In the genomic region with DNA sequence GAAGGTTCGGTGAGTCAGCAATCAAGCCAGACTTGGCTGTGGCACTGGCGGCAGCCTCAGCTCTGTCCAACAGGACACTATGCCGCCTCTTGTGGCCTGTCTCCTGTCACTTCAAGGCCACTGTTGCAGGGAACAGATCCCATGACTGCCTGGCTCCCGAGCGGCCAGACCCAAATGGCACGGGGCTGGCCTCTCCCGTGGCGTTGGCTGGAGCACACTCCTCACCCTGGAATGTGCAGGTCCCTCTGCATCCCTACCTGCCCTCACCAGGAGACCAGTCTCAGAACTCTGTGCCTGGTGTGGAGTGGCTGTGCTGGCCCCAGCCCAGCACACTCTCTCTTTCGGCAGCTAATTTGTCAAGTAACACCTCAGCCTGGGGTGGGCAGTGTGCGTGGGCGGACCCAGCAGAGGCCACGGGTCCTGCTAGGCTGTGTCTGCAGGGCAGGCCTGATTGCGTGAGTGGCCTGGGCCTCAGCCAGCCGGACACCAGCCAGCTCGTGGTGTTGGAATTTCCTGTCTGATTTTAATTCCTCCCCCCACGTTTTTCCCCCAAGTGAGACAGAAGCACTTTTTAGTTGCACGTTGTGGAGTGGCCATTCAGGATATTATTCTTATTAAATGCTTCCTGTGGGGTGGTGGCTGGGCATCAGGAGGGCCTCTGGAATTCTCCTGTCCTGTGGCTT, we compare ENCODE assay signal across 1 cellular context.
TF ChIP-seq lines count a peak whose summit lies in the region.

No MANE protein-coding gene starts in this region.

TF ChIP-seq in K562, 482 proteins besides CTCF, POLR2A, EP300 and RAD21 (continued from another document and continues in another):
- TF ChIP-seq MYNN (IDR thresholded peaks at IDR 0.05), result no peak
- no peak for TF ChIP-seq MYNN (CRISPR knock-in tag; IDR thresholded peaks at IDR 0.05)
- TF ChIP-seq MEF2D (tag; conservative IDR thresholded peaks at IDR 0.05; ENCODE audit: low read depth), result no peak
- no peak for TF ChIP-seq KLF10 (CRISPR knock-in tag; IDR thresholded peaks at IDR 0.05)
- no peak for TF ChIP-seq ZNF561 (CRISPR knock-in tag; conservative IDR thresholded peaks at IDR 0.05)
- TF ChIP-seq MEIS2 (IDR thresholded peaks at IDR 0.05; ENCODE audit: partially characterized antibody), result peak; percentile 76
- no peak for TF ChIP-seq ZNF121 (CRISPR knock-in tag; conservative IDR thresholded peaks at IDR 0.05)
- no peak for TF ChIP-seq CREB1 (IDR thresholded peaks at IDR 0.05)
- TF ChIP-seq CREB1 (CRISPR knock-in tag; IDR thresholded peaks at IDR 0.05), result no peak
- TF ChIP-seq BRD9 (IDR thresholded peaks at IDR 0.05; ENCODE audit: low read depth, partially characterized antibody), result no peak
- TF ChIP-seq, protein P1, sequence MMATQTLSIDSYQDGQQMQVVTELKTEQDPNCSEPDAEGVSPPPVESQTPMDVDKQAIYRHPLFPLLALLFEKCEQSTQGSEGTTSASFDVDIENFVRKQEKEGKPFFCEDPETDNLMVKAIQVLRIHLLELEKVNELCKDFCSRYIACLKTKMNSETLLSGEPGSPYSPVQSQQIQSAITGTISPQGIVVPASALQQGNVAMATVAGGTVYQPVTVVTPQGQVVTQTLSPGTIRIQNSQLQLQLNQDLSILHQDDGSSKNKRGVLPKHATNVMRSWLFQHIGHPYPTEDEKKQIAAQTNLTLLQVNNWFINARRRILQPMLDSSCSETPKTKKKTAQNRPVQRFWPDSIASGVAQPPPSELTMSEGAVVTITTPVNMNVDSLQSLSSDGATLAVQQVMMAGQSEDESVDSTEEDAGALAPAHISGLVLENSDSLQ (IDR thresholded peaks at IDR 0.05), result peak; percentile 70
- no peak for TF ChIP-seq ZNF778 (CRISPR knock-in tag; IDR thresholded peaks at IDR 0.05)
- TF ChIP-seq, protein P2, sequence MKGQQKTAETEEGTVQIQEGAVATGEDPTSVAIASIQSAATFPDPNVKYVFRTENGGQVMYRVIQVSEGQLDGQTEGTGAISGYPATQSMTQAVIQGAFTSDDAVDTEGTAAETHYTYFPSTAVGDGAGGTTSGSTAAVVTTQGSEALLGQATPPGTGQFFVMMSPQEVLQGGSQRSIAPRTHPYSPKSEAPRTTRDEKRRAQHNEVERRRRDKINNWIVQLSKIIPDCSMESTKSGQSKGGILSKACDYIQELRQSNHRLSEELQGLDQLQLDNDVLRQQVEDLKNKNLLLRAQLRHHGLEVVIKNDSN (CRISPR knock-in tag; IDR thresholded peaks at IDR 0.05), result no peak
- TF ChIP-seq ERF (CRISPR knock-in tag; IDR thresholded peaks at IDR 0.05), result no peak
- TF ChIP-seq BHLHE40 (IDR thresholded peaks at IDR 0.05; ENCODE audit: low read length), result 0 out of 2 replicates have a peak, but pooled peaks have one; percentile 10
- TF ChIP-seq MXI1 (IDR thresholded peaks at IDR 0.05; ENCODE audit: low read depth, low read length), result no peak
- TF ChIP-seq, protein P3, sequence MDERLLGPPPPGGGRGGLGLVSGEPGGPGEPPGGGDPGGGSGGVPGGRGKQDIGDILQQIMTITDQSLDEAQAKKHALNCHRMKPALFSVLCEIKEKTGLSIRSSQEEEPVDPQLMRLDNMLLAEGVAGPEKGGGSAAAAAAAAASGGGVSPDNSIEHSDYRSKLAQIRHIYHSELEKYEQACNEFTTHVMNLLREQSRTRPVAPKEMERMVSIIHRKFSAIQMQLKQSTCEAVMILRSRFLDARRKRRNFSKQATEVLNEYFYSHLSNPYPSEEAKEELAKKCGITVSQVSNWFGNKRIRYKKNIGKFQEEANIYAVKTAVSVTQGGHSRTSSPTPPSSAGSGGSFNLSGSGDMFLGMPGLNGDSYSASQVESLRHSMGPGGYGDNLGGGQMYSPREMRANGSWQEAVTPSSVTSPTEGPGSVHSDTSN (CRISPR knock-in tag; IDR thresholded peaks at IDR 0.05; ENCODE audit: low read depth), result no peak
- TF ChIP-seq, protein P3 (tag; conservative IDR thresholded peaks at IDR 0.05; ENCODE audit: low read depth), result peak; percentile 69
- no peak for TF ChIP-seq NFXL1 (CRISPR knock-in tag; IDR thresholded peaks at IDR 0.05)
- no peak for TF ChIP-seq ZNF175 (CRISPR knock-in tag; IDR thresholded peaks at IDR 0.05; ENCODE audit: low read depth)
- TF ChIP-seq, protein P4, sequence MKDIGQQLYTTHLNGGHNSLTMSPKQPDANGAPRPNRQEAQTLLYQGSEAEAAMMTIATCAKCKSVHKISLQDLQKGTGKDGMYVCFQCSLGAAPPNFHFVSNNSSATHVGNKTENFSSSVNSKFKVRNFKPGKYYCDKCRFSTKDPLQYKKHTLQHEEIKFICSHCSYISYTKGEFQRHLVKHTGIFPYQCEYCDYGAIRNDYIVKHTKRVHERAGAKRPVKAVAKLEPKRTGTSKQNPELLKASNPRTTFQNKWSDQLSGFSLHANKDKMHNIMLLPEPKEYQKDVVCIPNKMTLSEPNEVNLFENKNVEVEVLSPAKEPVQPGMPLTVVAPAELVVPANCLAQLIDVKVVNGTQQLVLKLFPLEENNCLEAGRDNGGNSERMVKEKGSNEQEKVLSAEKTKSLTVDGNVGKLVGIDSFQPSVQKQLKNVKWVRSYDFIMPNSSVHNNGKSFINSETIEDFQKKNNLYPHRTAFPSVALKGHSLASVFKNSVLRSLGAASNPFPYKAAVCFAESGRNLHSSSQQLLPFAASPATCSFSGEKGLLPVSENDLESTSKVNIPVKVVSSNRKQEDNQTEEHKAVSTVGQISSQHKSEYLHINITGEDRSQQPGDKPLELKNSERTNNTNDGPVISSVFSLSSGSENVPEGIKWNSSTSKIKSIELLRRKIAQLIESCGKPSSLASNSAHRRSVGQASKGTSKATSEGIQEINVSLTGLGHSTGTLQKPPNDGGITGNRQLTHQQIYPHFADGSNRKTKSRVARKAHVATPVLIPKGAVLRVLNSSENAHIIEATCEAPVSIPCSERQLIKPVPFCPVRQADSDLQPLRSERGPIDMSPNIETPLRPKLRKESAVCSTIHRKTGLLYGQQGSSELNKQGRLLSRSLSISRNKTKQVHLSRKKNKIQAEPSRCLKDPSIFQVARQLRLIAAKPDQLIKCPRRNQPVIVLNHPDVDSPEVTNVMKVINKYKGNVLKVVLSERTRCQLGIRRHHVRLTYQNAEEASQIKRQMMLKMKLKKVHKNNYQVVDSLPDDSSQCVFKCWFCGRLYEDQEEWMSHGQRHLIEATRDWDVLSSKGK (CRISPR knock-in tag; IDR thresholded peaks at IDR 0.05), result no peak
- TF ChIP-seq HCFC1 (IDR thresholded peaks at IDR 0.05; ENCODE audit: low read depth, low read length), result no peak
- TF ChIP-seq CSDE1 (IDR thresholded peaks at IDR 0.05), result no peak
- no peak for TF ChIP-seq ZBTB17 (CRISPR knock-in tag; IDR thresholded peaks at IDR 0.05)
- no peak for TF ChIP-seq ATF1 (CRISPR knock-in tag; IDR thresholded peaks at IDR 0.05)
- TF ChIP-seq ATF1 (tag; IDR thresholded peaks at IDR 0.05), result 0 out of 2 replicates have a peak, but pooled peaks have one; percentile 20
- TF ChIP-seq, protein P5, sequence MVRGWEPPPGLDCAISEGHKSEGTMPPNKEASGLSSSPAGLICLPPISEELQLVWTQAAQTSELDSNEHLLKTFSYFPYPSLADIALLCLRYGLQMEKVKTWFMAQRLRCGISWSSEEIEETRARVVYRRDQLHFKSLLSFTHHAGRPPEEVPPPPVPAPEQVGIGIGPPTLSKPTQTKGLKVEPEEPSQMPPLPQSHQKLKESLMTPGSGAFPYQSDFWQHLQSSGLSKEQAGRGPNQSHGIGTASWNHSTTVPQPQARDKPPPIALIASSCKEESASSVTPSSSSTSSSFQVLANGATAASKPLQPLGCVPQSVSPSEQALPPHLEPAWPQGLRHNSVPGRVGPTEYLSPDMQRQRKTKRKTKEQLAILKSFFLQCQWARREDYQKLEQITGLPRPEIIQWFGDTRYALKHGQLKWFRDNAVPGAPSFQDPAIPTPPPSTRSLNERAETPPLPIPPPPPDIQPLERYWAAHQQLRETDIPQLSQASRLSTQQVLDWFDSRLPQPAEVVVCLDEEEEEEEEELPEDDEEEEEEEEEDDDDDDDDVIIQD (CRISPR knock-in tag; IDR thresholded peaks at IDR 0.05), result no peak
- no peak; the same call in 1 of the 2 replicates for TF ChIP-seq CC2D1A (IDR thresholded peaks at IDR 0.05)
- TF ChIP-seq, protein P6, sequence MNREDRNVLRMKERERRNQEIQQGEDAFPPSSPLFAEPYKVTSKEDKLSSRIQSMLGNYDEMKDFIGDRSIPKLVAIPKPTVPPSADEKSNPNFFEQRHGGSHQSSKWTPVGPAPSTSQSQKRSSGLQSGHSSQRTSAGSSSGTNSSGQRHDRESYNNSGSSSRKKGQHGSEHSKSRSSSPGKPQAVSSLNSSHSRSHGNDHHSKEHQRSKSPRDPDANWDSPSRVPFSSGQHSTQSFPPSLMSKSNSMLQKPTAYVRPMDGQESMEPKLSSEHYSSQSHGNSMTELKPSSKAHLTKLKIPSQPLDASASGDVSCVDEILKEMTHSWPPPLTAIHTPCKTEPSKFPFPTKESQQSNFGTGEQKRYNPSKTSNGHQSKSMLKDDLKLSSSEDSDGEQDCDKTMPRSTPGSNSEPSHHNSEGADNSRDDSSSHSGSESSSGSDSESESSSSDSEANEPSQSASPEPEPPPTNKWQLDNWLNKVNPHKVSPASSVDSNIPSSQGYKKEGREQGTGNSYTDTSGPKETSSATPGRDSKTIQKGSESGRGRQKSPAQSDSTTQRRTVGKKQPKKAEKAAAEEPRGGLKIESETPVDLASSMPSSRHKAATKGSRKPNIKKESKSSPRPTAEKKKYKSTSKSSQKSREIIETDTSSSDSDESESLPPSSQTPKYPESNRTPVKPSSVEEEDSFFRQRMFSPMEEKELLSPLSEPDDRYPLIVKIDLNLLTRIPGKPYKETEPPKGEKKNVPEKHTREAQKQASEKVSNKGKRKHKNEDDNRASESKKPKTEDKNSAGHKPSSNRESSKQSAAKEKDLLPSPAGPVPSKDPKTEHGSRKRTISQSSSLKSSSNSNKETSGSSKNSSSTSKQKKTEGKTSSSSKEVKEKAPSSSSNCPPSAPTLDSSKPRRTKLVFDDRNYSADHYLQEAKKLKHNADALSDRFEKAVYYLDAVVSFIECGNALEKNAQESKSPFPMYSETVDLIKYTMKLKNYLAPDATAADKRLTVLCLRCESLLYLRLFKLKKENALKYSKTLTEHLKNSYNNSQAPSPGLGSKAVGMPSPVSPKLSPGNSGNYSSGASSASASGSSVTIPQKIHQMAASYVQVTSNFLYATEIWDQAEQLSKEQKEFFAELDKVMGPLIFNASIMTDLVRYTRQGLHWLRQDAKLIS (CRISPR knock-in tag; IDR thresholded peaks at IDR 0.05), result no peak
- TF ChIP-seq, protein P7, sequence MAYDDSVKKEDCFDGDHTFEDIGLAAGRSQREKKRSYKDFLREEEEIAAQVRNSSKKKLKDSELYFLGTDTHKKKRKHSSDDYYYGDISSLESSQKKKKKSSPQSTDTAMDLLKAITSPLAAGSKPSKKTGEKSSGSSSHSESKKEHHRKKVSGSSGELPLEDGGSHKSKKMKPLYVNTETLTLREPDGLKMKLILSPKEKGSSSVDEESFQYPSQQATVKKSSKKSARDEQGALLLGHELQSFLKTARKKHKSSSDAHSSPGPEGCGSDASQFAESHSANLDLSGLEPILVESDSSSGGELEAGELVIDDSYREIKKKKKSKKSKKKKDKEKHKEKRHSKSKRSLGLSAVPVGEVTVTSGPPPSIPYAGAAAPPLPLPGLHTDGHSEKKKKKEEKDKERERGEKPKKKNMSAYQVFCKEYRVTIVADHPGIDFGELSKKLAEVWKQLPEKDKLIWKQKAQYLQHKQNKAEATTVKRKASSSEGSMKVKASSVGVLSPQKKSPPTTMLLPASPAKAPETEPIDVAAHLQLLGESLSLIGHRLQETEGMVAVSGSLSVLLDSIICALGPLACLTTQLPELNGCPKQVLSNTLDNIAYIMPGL (CRISPR knock-in tag; IDR thresholded peaks at IDR 0.05), result no peak
- TF ChIP-seq, protein P8, sequence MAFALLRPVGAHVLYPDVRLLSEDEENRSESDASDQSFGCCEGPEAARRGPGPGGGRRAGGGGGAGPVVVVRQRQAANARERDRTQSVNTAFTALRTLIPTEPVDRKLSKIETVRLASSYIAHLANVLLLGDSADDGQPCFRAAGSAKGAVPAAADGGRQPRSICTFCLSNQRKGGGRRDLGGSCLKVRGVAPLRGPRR (CRISPR knock-in tag; IDR thresholded peaks at IDR 0.05), result no peak
- no peak for TF ChIP-seq ARID2 (IDR thresholded peaks at IDR 0.05)
- no peak for TF ChIP-seq COPS2 (conservative IDR thresholded peaks at IDR 0.05)
- TF ChIP-seq, protein P9, sequence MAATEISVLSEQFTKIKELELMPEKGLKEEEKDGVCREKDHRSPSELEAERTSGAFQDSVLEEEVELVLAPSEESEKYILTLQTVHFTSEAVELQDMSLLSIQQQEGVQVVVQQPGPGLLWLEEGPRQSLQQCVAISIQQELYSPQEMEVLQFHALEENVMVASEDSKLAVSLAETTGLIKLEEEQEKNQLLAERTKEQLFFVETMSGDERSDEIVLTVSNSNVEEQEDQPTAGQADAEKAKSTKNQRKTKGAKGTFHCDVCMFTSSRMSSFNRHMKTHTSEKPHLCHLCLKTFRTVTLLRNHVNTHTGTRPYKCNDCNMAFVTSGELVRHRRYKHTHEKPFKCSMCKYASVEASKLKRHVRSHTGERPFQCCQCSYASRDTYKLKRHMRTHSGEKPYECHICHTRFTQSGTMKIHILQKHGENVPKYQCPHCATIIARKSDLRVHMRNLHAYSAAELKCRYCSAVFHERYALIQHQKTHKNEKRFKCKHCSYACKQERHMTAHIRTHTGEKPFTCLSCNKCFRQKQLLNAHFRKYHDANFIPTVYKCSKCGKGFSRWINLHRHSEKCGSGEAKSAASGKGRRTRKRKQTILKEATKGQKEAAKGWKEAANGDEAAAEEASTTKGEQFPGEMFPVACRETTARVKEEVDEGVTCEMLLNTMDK (IDR thresholded peaks at IDR 0.05; ENCODE audit: borderline replicate concordance, insufficient read depth, low read depth, low read length, poor library complexity, severe bottlenecking), result no peak
- TF ChIP-seq EHMT2 (IDR thresholded peaks at IDR 0.05), result no peak
- TF ChIP-seq, protein P10, sequence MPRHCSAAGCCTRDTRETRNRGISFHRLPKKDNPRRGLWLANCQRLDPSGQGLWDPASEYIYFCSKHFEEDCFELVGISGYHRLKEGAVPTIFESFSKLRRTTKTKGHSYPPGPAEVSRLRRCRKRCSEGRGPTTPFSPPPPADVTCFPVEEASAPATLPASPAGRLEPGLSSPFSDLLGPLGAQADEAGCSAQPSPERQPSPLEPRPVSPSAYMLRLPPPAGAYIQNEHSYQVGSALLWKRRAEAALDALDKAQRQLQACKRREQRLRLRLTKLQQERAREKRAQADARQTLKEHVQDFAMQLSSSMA (CRISPR knock-in tag; IDR thresholded peaks at IDR 0.05), result no peak
- no peak for TF ChIP-seq RNF2 (IDR thresholded peaks at IDR 0.05)
- TF ChIP-seq TARDBP (IDR thresholded peaks at IDR 0.05), result no peak
- no peak for TF ChIP-seq MCM2 (IDR thresholded peaks at IDR 0.05; ENCODE audit: low read depth)
- no peak for TF ChIP-seq FOXK2 (conservative IDR thresholded peaks at IDR 0.05 in 1 of 2, IDR thresholded peaks at IDR 0.05 in 1 of 2; ENCODE audit: low read depth in 2 of 2)
- TF ChIP-seq RHOXF2B (CRISPR knock-in tag; conservative IDR thresholded peaks at IDR 0.05), result no peak
- TF ChIP-seq DACH1 (IDR thresholded peaks at IDR 0.05; ENCODE audit: partially characterized antibody), result no peak
- no peak for TF ChIP-seq MBD2 (IDR thresholded peaks at IDR 0.05; ENCODE audit: borderline replicate concordance, low read depth)
- no peak for TF ChIP-seq CBX2 (IDR thresholded peaks at IDR 0.05; ENCODE audit: insufficient read depth, low read length, poor library complexity, severe bottlenecking)
- no peak for TF ChIP-seq PHF8 (IDR thresholded peaks at IDR 0.05; ENCODE audit: borderline replicate concordance, low read length)
